ENCODE assay signal across 30 cellular contexts in the genomic region with DNA sequence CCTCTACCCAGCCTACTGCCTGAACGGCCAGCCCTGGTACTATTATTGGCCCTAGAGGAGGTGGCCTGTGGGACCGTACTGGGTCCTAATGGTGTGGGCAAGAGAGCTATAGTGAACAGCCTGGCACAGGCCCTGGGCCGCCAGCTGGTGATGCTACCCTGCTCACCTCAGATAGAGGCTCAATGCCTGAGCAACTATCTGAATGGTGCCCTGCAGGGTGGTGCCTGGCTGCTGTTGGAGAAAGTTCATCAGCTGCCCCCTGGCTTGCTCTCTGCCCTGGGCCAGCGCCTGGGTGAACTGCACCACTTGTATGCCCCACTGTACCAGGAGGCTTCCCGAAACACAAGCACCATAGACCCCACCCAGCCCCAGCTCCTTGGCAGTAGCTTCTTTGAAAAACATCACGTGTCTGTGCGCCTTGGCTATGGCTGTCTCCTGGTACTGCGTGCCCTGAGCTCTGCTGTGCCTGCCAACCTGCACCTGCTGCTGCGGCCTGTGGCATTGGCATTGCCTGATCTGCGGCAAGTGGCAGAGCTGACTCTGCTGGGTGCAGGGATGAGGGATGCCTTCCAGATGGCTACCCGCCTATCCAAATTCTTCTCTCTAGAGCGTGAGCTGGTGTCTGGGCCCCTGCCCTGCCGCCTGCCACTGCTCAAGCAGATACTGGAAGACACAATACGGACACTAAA. TPM values are rescaled to one million over a fixed set of nuclear protein-coding genes. Genes with fewer than 3 reads are reported as not detected.
DNase-seq lines count a peak whose midpoint lies in the region; ATAC-seq, FAIRE-seq and TF ChIP-seq lines count a peak whose summit lies in the region.
"Had no signal": no experiment of that assay in that cellular context is flagged by ENCODE, and none has a peak within 500 bp of the region (broad histone marks: within the 10 kb centered on the region; RNA-seq: fewer than 3 reads in every experiment).

No MANE protein-coding gene starts in this region.

- DNase-seq in A549 (ENCODE audit: low read depth in 1 of 2, low spot score in 1 of 2) (no peak), cerebellum (ENCODE audit: low spot score) (peak; percentile 89), left cardiac atrium (no peak), putamen (ENCODE audit: low spot score) (peak; percentile 28), NCI-H524 treated with DMSO at 0.1 percent for 48 hours (lab: John Stamatoyannopoulos, UW) (no peak), dermis blood vessel endothelial cell (no peak)
- no peak for DNase-seq in stimulated activated CD4-positive, alpha-beta T cell treated with anti-CD3 and anti-CD28 coated beads, Interleukin-4, amount 100 ng/mL, for 24 hours
- DNase-seq in activated naive CD4-positive, alpha-beta T cell treated with anti-CD3 and anti-CD28 coated beads, Interleukin-2, amount 50 U/mL, for 16 hours: no peak
- DNase-seq: activated CD4-positive, CD25-positive, alpha-beta regulatory T cell treated with anti-CD3 and anti-CD28 coated beads, Interleukin-2, amount 50 U/mL, for 72 hours; activated CD8-positive, alpha-beta T cell treated with anti-CD3 and anti-CD28 coated beads for 36 hours; activated effector memory CD4-positive, alpha-beta T cell treated with Interleukin-2 at 50 U/mL for 16 hours; activated naive CD8-positive, alpha-beta T cell treated with anti-CD3 and anti-CD28 coated beads, Interleukin-2, amount 10 ng/mL, durations not matched to agents 7 days and 5 days; activated T-cell treated with anti-CD3 and anti-CD28 coated beads for 4 hours; AML-193; CD4-positive, alpha-beta memory T cell; effector CD8-positive, alpha-beta T cell; erythroblast; MM.1S; naive B cell; NCI-H1417 treated with DMSO at 0.1 percent for 48 hours; NCI-H2081 treated with DMSO at 0.1 percent for 48 hours; NCI-H345; NCI-H82 had no signal

- POLR2A ChIA-PET in A549 (lab: Yijun Ruan, JAX): no interaction called here

- no peak overlapping the region for H3K4me3 ChIP-seq in A549
- H3K4me3 ChIP-seq: GM23338, hepatocyte, SK-N-MC, thoracic aorta, vagina had no signal

- no peak for TF ChIP-seq CTCF in A549 (IDR thresholded peaks at IDR 0.05)

- H3K27ac ChIP-seq in A549: no peak overlapping the region
- H3K27ac ChIP-seq: hepatocyte, KMS-11, RWPE1, SK-N-MC, thoracic aorta, vagina had no signal

- no peak overlapping the region for H3K4me2 ChIP-seq in A549
- H3K4me2 ChIP-seq: GM23338, hepatocyte, KMS-11 had no signal

- TF ChIP-seq EP300 in A549 (IDR thresholded peaks at IDR 0.05): no peak

- no peaks in the 10 kb centered on the region for H3K4me1 ChIP-seq in A549
- H3K4me1 ChIP-seq: vagina had no signal

- intact Hi-C loops in left cardiac atrium (cut with DNase I): no loop called here

- FAIRE-seq in A549 (lab: Jason Lieb, UNC): no peak

- no peak for TF ChIP-seq POLR2A in A549 (IDR thresholded peaks at IDR 0.05; ENCODE audit: low read length)

- WGBS in A549 (ENCODE audit: missing lambda C conversion rate): 92% methylated on average over 5 of the region's 14 CpGs

- ATAC-seq in A549: peak; percentile 5 to 31; a peak in 2 of 6 replicates
- peak; percentile 77 to 87 for ATAC-seq in left cardiac atrium
- ATAC-seq: activated CD8-positive, alpha-beta T cell treated with anti-CD3 and anti-CD28 coated beads for 36 hours; GM23338 had no signal

- no peak for TF ChIP-seq RAD21 in A549 (conservative IDR thresholded peaks at IDR 0.05 in 1 of 2, IDR thresholded peaks at IDR 0.05 in 1 of 2)

- no peaks in the 10 kb centered on the region for H3K9me3 ChIP-seq in A549
- H3K9me3 ChIP-seq: thoracic aorta, vagina had no signal

- CTCF ChIA-PET in A549 (lab: Yijun Ruan, JAX): interaction anchor here (0.7 to 10.0 kb wide), 7 partner anchors 13 to 72 kb away, joined by 3 to 95 read pairs (median 4); a partner anchor contains a TSS

TF ChIP-seq in A549, 52 proteins besides CTCF, POLR2A, EP300 and RAD21:
- no peak for TF ChIP-seq BHLHE40 (IDR thresholded peaks at IDR 0.05; ENCODE audit: low read depth, low read length)
- TF ChIP-seq FOXS1 (CRISPR knock-in tag; IDR thresholded peaks at IDR 0.05): no peak
- TF ChIP-seq CBX2 (IDR thresholded peaks at IDR 0.05; ENCODE audit: borderline replicate concordance, low read depth): no peak
- TF ChIP-seq MAZ (IDR thresholded peaks at IDR 0.05; ENCODE audit: borderline replicate concordance, low read depth, low read length): no peak
- TF ChIP-seq, protein P1, sequence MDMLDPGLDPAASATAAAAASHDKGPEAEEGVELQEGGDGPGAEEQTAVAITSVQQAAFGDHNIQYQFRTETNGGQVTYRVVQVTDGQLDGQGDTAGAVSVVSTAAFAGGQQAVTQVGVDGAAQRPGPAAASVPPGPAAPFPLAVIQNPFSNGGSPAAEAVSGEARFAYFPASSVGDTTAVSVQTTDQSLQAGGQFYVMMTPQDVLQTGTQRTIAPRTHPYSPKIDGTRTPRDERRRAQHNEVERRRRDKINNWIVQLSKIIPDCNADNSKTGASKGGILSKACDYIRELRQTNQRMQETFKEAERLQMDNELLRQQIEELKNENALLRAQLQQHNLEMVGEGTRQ (IDR thresholded peaks at IDR 0.05): no peak
- TF ChIP-seq ZC3H11A (IDR thresholded peaks at IDR 0.05): no peak
- no peak for TF ChIP-seq HOXB13 (CRISPR knock-in tag; IDR thresholded peaks at IDR 0.05; ENCODE audit: low read depth)
- no peak for TF ChIP-seq HDAC2 (IDR thresholded peaks at IDR 0.05)
- TF ChIP-seq MYC (IDR thresholded peaks at IDR 0.05; ENCODE audit: borderline replicate concordance, low read length): no peak
- TF ChIP-seq GATA3 (IDR thresholded peaks at IDR 0.05; ENCODE audit: borderline replicate concordance): no peak
- TF ChIP-seq KDM1A (IDR thresholded peaks at IDR 0.05; ENCODE audit: low read depth): no peak
- TF ChIP-seq EHF (CRISPR knock-in tag; IDR thresholded peaks at IDR 0.05): no peak
- TF ChIP-seq KDM5A (IDR thresholded peaks at IDR 0.05): no peak
- TF ChIP-seq HEYL (CRISPR knock-in tag; IDR thresholded peaks at IDR 0.05): no peak
- TF ChIP-seq NR3C1 (IDR thresholded peaks at IDR 0.05): no peak
- no peak for TF ChIP-seq MAFK (IDR thresholded peaks at IDR 0.05; ENCODE audit: partially characterized antibody)
- TF ChIP-seq FOSB (CRISPR knock-in tag; IDR thresholded peaks at IDR 0.05): no peak
TF ChIP-seq in A549: peak in this region for 0.

RNA-seq across cellular contexts. Expression of a gene that starts 49.0 kb away (rescaled TPM):
- polyA plus RNA-seq in A549 (2011; rRNA removed) (8.6 and 12.7 TPM in 2 replicates), A549 (2017; fragmentation: RNase III; extraction: RNeasy Plus Mini Kit Qiagen cat#74134 plus additional on column Dnase treatment) (5.4 to 7.6 TPM (median 6.8 TPM) in 3 replicates)
- polyA plus RNA-seq in A549 (2012; cell fraction: cytosol; rRNA removed): 3.9 and 4.8 TPM in 2 replicates
- 56.8 and 58.6 TPM in 2 replicates for polyA plus RNA-seq in A549 (2012; cell fraction: nucleus; rRNA removed)
- 33.0 and 36.1 TPM in 2 replicates for polyA minus RNA-seq in A549 (2011; rRNA and poly(A)+ RNA removed)
- total RNA-seq in cerebellum (13.5 TPM), left cardiac atrium (1 to 10 TPM; 4.4 to 7.6 TPM), dermis blood vessel endothelial cell (2.6 and 5.1 TPM in 2 replicates)

RNA-seq across cellular contexts. Expression of a gene that starts 57.4 kb away (rescaled TPM):
- 20.5 and 25.9 TPM in 2 replicates for polyA plus RNA-seq in A549 (2011; rRNA removed)
- 7.4 and 9.5 TPM in 2 replicates for polyA plus RNA-seq in A549 (2012; cell fraction: cytosol; rRNA removed)
- 7.8 and 9.6 TPM in 2 replicates for polyA plus RNA-seq in A549 (2012; cell fraction: nucleus; rRNA removed)
- polyA plus RNA-seq in A549 (2017; fragmentation: RNase III; extraction: RNeasy Plus Mini Kit Qiagen cat#74134 plus additional on column Dnase treatment): 14.5 to 17.9 TPM (median 14.5 TPM) in 3 replicates
- polyA minus RNA-seq in A549 (2011; rRNA and poly(A)+ RNA removed): 14.7 and 16.8 TPM in 2 replicates
- total RNA-seq in cerebellum: 16.9 TPM
- total RNA-seq in left cardiac atrium: 10 to 100 TPM; 14.2 to 18.0 TPM
- 15.1 and 16.0 TPM in 2 replicates for total RNA-seq in dermis blood vessel endothelial cell

RNA-seq across cellular contexts. Expression of a gene that starts 57.5 kb away (rescaled TPM):
- polyA plus RNA-seq in A549 (2011; rRNA removed) (109 and 120 TPM in 2 replicates), A549 (2017; fragmentation: RNase III; extraction: RNeasy Plus Mini Kit Qiagen cat#74134 plus additional on column Dnase treatment) (108 to 116 TPM (median 114 TPM) in 3 replicates)
- polyA plus RNA-seq in A549 (2012; cell fraction: cytosol; rRNA removed): 142 and 167 TPM in 2 replicates
- 143 and 176 TPM in 2 replicates for polyA plus RNA-seq in A549 (2012; cell fraction: nucleus; rRNA removed)
- polyA minus RNA-seq in A549 (2011; rRNA and poly(A)+ RNA removed): 119 and 138 TPM in 2 replicates
- total RNA-seq in cerebellum (45.5 TPM), left cardiac atrium (100 to 1,000 TPM; 166 to 183 TPM), dermis blood vessel endothelial cell (163 and 202 TPM in 2 replicates)

Comparison
In these comparisons a context has a peak if more than half of its experiments do, and no peak if none do; other contexts are left out.
1. DNase-seq: peak in cerebellum (single experiment) and putamen (single experiment); none in A549 (0 of 2), left cardiac atrium (single experiment), NCI-H524 treated with DMSO at 0.1 percent for 48 hours (single experiment), stimulated activated CD4-positive, alpha-beta T cell treated with anti-CD3 and anti-CD28 coated beads, Interleukin-4, amount 100 ng/mL, for 24 hours (single experiment), activated naive CD4-positive, alpha-beta T cell treated with anti-CD3 and anti-CD28 coated beads, Interleukin-2, amount 50 U/mL, for 16 hours (single experiment) and dermis blood vessel endothelial cell (single experiment).